9 cellular contexts compared by ENCODE assay signal in genomic region chr11:130181295-130182272, GRCh38. TPM values are rescaled to one million over a fixed set of nuclear protein-coding genes. Genes with fewer than 3 reads are reported as not detected.
A peak's percentile ranks its signal among the peaks of the same experiment; 100 is the strongest.
DNase-seq lines count a peak whose midpoint lies in the region; TF ChIP-seq lines count a peak whose summit lies in the region.
"Had no signal": no experiment of that assay in that cellular context is flagged by ENCODE, and none has a peak within 500 bp of the region (broad histone marks: within the 10 kb centered on the region; RNA-seq: fewer than 3 reads in every experiment).

No MANE protein-coding gene starts in this region.

- CTCF ChIA-PET in HEK293 (lab: Yijun Ruan, JAX), result no interaction called here
- CTCF ChIA-PET in mammary epithelial cell (lab: Charles Lee; ENCODE audit: low non-redundant PET), result interaction anchor here (0.7 kb wide), 1 partner anchor 36 kb away, joined by 3 read pairs; no protein-coding TSS in a partner anchor
- CTCF ChIA-PET in CD8-positive, alpha-beta memory T cell (lab: Charles Lee), result no interaction called here

- H3K9me3 Mint-ChIP-seq in nephron progenitor cell, result no peaks in the 10 kb centered on the region
- peaks cover 0 to 2% (median 0%) of the 10 kb centered on the region in 5 donors for H3K9me3 Mint-ChIP-seq in CD8-positive, alpha-beta memory T cell

- in situ Hi-C loops in mammary epithelial cell (cut with MboI; ENCODE audit: low sequenced_read_pairs in 2 of 2), result no loop called here

- no peaks in the 10 kb centered on the region for H3K27me3 Mint-ChIP-seq in nephron progenitor cell (ENCODE audit: low read depth, poor library complexity)
- H3K27me3 Mint-ChIP-seq in CD8-positive, alpha-beta memory T cell, result peaks cover 5 to 28% of the 10 kb centered on the region in 2 donors

- DNase-seq in NCI-H2029 treated with DMSO at 0.1 percent for 48 hours (lab: John Stamatoyannopoulos, UW) (peak; percentile 99), mammary epithelial cell (peak; percentile 76), nephron progenitor cell (peak; percentile 21), 8988T (no peak)
- no peak for DNase-seq in CD8-positive, alpha-beta memory T cell
- DNase-seq in stimulated activated CD4-positive, alpha-beta T cell treated with anti-CD3 and anti-CD28 coated beads, Interleukin-15, amount 100 ng/mL, for 24 hours, result no peak

- intact Hi-C loops in mammary epithelial cell (cut with micrococcal nuclease), result no loop called here

- dilution Hi-C loops in mammary epithelial cell (cut with HindIII; ENCODE audit: low sequenced_read_pairs), result no loop called here

- peaks cover 72% of the 10 kb centered on the region for H3K79me2 ChIP-seq in mammary epithelial cell (ENCODE audit: insufficient read depth, low read length)

- H3K27me3 ChIP-seq in mammary epithelial cell (ENCODE audit: insufficient read depth, low read length), result no peaks in the 10 kb centered on the region
- no peaks in the 10 kb centered on the region for H3K27me3 ChIP-seq in CD8-positive, alpha-beta memory T cell (ENCODE audit: insufficient read depth, low read length, poor library complexity, severe bottlenecking)

- H3K4me3 ChIP-seq in HEK293 (ENCODE audit: low read depth, low read length), result no peak overlapping the region
- H3K4me3 ChIP-seq in mammary epithelial cell (replicated peaks in 1 of 3; ENCODE audit: insufficient read depth in 1 of 3, low read depth in 2 of 3, low read length in 3 of 3), result no peak overlapping the region
- H3K4me3 ChIP-seq in CD8-positive, alpha-beta memory T cell (ENCODE audit: low read length), result no peak overlapping the region

- H3K4me1 ChIP-seq in HEK293 (ENCODE audit: control insufficient read depth, insufficient read depth, low read length) (no peaks in the 10 kb centered on the region), mammary epithelial cell (ENCODE audit: insufficient read depth, low read length) (peaks cover 39% of the 10 kb centered on the region)
- no peaks in the 10 kb centered on the region for H3K4me1 ChIP-seq in CD8-positive, alpha-beta memory T cell (ENCODE audit: insufficient read depth, low read length)

- WGBS in mammary epithelial cell (ENCODE audit: low coverage, missing lambda C conversion rate), result 86% methylated on average over 11 of the region's 11 CpGs

- POLR2A ChIA-PET in HEK293 (lab: Yijun Ruan, JAX), result interaction anchor here (0.6 kb wide), 1 partner anchor 123 kb away, joined by 4 read pairs; no protein-coding TSS in a partner anchor
- POLR2A ChIA-PET in CD8-positive, alpha-beta memory T cell (lab: Charles Lee), result no interaction called here

- H3K9ac ChIP-seq in mammary epithelial cell (ENCODE audit: insufficient read depth, low read length), result no peak overlapping the region

- no peak overlapping the region for H3K4me2 ChIP-seq in mammary epithelial cell (ENCODE audit: insufficient read depth, low read depth, low read length)

- peak overlapping the region; percentile 57 for H3K27ac Mint-ChIP-seq in nephron progenitor cell
- H3K27ac Mint-ChIP-seq in CD8-positive, alpha-beta memory T cell, result peak overlapping the region in 1 of 8 donors; percentile 8
- H3K27ac Mint-ChIP-seq: activated naive CD8-positive, alpha-beta T cell had no signal

- no peaks in the 10 kb centered on the region for H3K9me3 ChIP-seq in HEK293 (ENCODE audit: control insufficient read depth, insufficient read depth, low read depth, low read length)
- H3K9me3 ChIP-seq in mammary epithelial cell (replicated peaks; ENCODE audit: insufficient read depth, low read length), result no peaks in the 10 kb centered on the region
- no peaks in the 10 kb centered on the region for H3K9me3 ChIP-seq in CD8-positive, alpha-beta memory T cell (ENCODE audit: low read length)

- TF ChIP-seq CTCF in C4-2B (conservative IDR thresholded peaks at IDR 0.05) (no peak), HEK293 (tag by site-specific recombination; IDR thresholded peaks at IDR 0.05) (no peak), mammary epithelial cell (conservative IDR thresholded peaks at IDR 0.05 in 1 of 2, IDR thresholded peaks at IDR 0.05 in 1 of 2; ENCODE audit: extremely low read depth in 1 of 2, insufficient read depth in 1 of 2, low read depth in 1 of 2, low read length in 2 of 2) (no peak), nephron progenitor cell (IDR thresholded peaks at IDR 0.05) (no peak)

- no peaks in the 10 kb centered on the region for H3K36me3 ChIP-seq in HEK293 (ENCODE audit: control insufficient read depth in 2 of 2, insufficient read depth in 1 of 2, low read length in 2 of 2)
- H3K36me3 ChIP-seq in mammary epithelial cell (ENCODE audit: insufficient read depth, low read length), result no peaks in the 10 kb centered on the region
- no peaks in the 10 kb centered on the region for H3K36me3 ChIP-seq in CD8-positive, alpha-beta memory T cell (ENCODE audit: insufficient read depth, low read length)

- BruUV-seq in mammary epithelial cell (replicated peaks; lab: Mats Ljungman, UMichigan), result no TSS peak

- H3K4me1 Mint-ChIP-seq in nephron progenitor cell, result peaks cover 62% of the 10 kb centered on the region
- no peaks in the 10 kb centered on the region for H3K4me1 Mint-ChIP-seq in CD8-positive, alpha-beta memory T cell

- no peaks in the 10 kb centered on the region for H4K20me1 ChIP-seq in mammary epithelial cell (ENCODE audit: insufficient read depth, low read length)

- no peak overlapping the region for H2AFZ ChIP-seq in mammary epithelial cell (ENCODE audit: low read depth, low read length)

- peak overlapping the region; percentile 18 for H3K4me3 Mint-ChIP-seq in nephron progenitor cell
- no peak overlapping the region for H3K4me3 Mint-ChIP-seq in CD8-positive, alpha-beta memory T cell
- H3K4me3 Mint-ChIP-seq: activated naive CD8-positive, alpha-beta T cell had no signal

- H3K27ac ChIP-seq in C4-2B, result peak overlapping the region; percentile 97
- peak overlapping the region; percentile 28; the same call in 1 of the 2 replicates for H3K27ac ChIP-seq in HEK293 (ENCODE audit: extremely low read depth, low read depth, low read length)
- no peak overlapping the region for H3K27ac ChIP-seq in mammary epithelial cell (ENCODE audit: insufficient read depth, low read depth, low read length)
- H3K27ac ChIP-seq in CD8-positive, alpha-beta memory T cell (ENCODE audit: low read depth, low read length), result no peak overlapping the region

- H3K36me3 Mint-ChIP-seq in nephron progenitor cell (ENCODE audit: low read depth), result no peaks in the 10 kb centered on the region
- H3K36me3 Mint-ChIP-seq in CD8-positive, alpha-beta memory T cell, result no peaks in the 10 kb centered on the region
- H3K36me3 Mint-ChIP-seq: activated naive CD8-positive, alpha-beta T cell had no signal

TF ChIP-seq in HEK293, 187 proteins besides CTCF, POLR2A, EP300 and RAD21 (continues in another document):
- TF ChIP-seq KLF1 (tag by site-specific recombination; IDR thresholded peaks at IDR 0.05) (peak; percentile 80; the same call in 1 of the 2 replicates), ZFP3 (tag by site-specific recombination; IDR thresholded peaks at IDR 0.05; ENCODE audit: low read depth) (no peak), KLF17 (tag by site-specific recombination; IDR thresholded peaks at IDR 0.05) (peak; percentile 61; the same call in 1 of the 2 replicates), ZNF549 (tag by site-specific recombination; IDR thresholded peaks at IDR 0.05) (peak; percentile 81), TRIM28 (IDR thresholded peaks at IDR 0.05; ENCODE audit: borderline replicate concordance, low read length) (0 out of 2 replicates have a peak, but pooled peaks have one; percentile 54), SP7 (tag by site-specific recombination; IDR thresholded peaks at IDR 0.05) (0 out of 2 replicates have a peak, but pooled peaks have one; percentile 10), ZNF610 (tag by site-specific recombination; IDR thresholded peaks at IDR 0.05; ENCODE audit: borderline replicate concordance) (no peak), ZNF529 (tag by site-specific recombination; IDR thresholded peaks at IDR 0.05; ENCODE audit: insufficient replicate concordance) (no peak), PRDM10 (tag by site-specific recombination; IDR thresholded peaks at IDR 0.05) (0 out of 2 replicates have a peak, but pooled peaks have one; percentile 53), TCF7L2 (IDR thresholded peaks at IDR 0.05; ENCODE audit: borderline replicate concordance, low read depth, low read length) (peak; percentile 87)

RNA-seq across cellular contexts. Expression of gene ST14, which starts 22.0 kb away (rescaled TPM):
- total RNA-seq in mammary epithelial cell, result 10 to 100 TPM; 83.9 to 87.0 TPM
- polyA plus RNA-seq in mammary epithelial cell, result 72.9 TPM
- polyA minus RNA-seq in mammary epithelial cell, result 59.8 TPM
- total RNA-seq in CD8-positive, alpha-beta memory T cell, result under 1 TPM; 0.18 to 0.35 TPM
- polyA plus RNA-seq in CD8-positive, alpha-beta memory T cell, result not detected

Comparison
In these comparisons a context has a peak if more than half of its experiments do, and no peak if none do; other contexts are left out.
1. H3K27ac ChIP-seq: peak in C4-2B (single experiment) and HEK293 (single experiment); none in mammary epithelial cell (single experiment) and CD8-positive, alpha-beta memory T cell (single experiment).
2. DNase-seq: peak in NCI-H2029 treated with DMSO at 0.1 percent for 48 hours (single experiment), mammary epithelial cell (single experiment) and nephron progenitor cell (single experiment); none in 8988T (single experiment), CD8-positive, alpha-beta memory T cell (0 of 5) and stimulated activated CD4-positive, alpha-beta T cell treated with anti-CD3 and anti-CD28 coated beads, Interleukin-15, amount 100 ng/mL, for 24 hours (single experiment).
3. RNA of gene ST14, which starts 22.0 kb away (total RNA-seq): 83.9 to 87.0 TPM in mammary epithelial cell; 0.18 to 0.35 TPM in CD8-positive, alpha-beta memory T cell; every median in the first group is over 10 times any median in the second.